ENCODE assay signal across 17 cellular contexts in the genomic region with DNA sequence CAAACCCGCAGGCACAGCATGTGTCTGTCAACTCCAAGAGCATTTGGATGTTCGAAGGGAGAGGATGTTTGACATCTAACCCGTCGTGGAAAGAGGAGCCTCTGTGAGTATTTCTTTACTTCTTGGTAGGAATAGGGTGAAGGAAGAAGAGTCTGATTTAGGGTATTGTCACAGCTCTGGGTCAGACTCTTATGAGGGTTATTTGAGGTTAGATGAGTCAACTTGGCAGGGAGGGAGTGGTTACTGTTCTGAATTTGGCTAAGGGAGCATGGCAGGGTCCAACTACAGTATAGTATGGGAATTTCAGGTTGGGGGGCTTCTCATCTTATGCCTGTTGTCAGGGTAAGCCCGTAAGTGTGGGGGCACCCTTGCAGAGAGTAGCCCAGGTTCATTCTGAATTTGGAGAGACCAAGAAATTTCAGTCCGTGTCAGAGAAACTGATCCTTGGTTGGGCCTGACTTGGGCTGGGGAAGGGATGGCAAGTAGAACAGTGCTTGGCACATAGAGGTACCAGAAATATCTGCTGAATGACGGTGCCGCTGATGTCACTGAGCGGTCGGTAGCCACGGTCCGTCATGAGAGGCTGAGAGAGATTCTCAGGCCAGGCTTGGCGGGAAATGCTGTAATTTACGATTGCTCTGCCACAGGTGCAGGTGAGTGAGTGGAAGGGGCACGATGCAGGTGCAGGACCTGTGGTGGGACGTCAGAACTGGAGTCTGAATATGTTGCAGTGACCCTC. TPM values are rescaled to one million over a fixed set of nuclear protein-coding genes. Genes with fewer than 3 reads are reported as not detected.
DNase-seq lines count a peak whose midpoint lies in the region; ATAC-seq, FAIRE-seq and TF ChIP-seq lines count a peak whose summit lies in the region.
"Had no signal": no experiment of that assay in that cellular context is flagged by ENCODE, and none has a peak within 500 bp of the region (broad histone marks: within the 10 kb centered on the region; RNA-seq: fewer than 3 reads in every experiment).

No MANE protein-coding gene starts in this region.

- TF ChIP-seq RAD21 in A549 (conservative IDR thresholded peaks at IDR 0.05 in 1 of 2, IDR thresholded peaks at IDR 0.05 in 1 of 2) = no peak

- TF ChIP-seq EP300 in A549 (IDR thresholded peaks at IDR 0.05) = no peak

- H3K4me2 ChIP-seq in A549 = peak overlapping the region; percentile 5; the same call in 1 of the 3 replicates

- TF ChIP-seq POLR2A in A549 (IDR thresholded peaks at IDR 0.05; ENCODE audit: low read length) = no peak

- DNase-seq in A549 (ENCODE audit: low read depth in 1 of 2, low spot score in 1 of 2) (no peak), HS-5 (ENCODE audit: low read depth) (peak; percentile 34), SW480 (ENCODE audit: low spot score) (peak; percentile 44), myocyte (ENCODE audit: low read depth) (peak; percentile 78), DMS153 (lab: John Stamatoyannopoulos, UW) (no peak), GM19238 (ENCODE audit: insufficient read length, low spot score) (no peak)
- no peak for DNase-seq in activated CD4-positive, alpha-beta T cell treated with anti-CD3 and anti-CD28 coated beads, Interleukin-2, amount 10 ng/mL, durations not matched to agents 7 days and 5 days
- no peak for DNase-seq in activated CD8-positive, alpha-beta T cell treated with anti-CD3 and anti-CD28 coated beads for 36 hours
- DNase-seq: activated B cell treated with CpG ODN at 0.5 μM for 24 hours, amniotic stem cell, lower lobe of right lung, NCI-H1048, NCI-H2107 had no signal

- POLR2A ChIA-PET in A549 (lab: Yijun Ruan, JAX) = interaction anchor here (0.8 kb wide), 1 partner anchor 318 kb away, joined by 4 read pairs; no protein-coding TSS in a partner anchor
- POLR2A ChIA-PET in activated CD4-positive, alpha-beta T cell treated with anti-CD3 and anti-CD28 coated beads, Interleukin-2, amount 10 ng/mL, durations not matched to agents 7 days and 5 days (lab: Charles Lee) = no interaction called here
- POLR2A ChIA-PET in activated CD8-positive, alpha-beta T cell treated with anti-CD3 and anti-CD28 coated beads for 36 hours (lab: Charles Lee) = no interaction called here

- intact Hi-C loops in activated CD8-positive, alpha-beta T cell treated with anti-CD3 and anti-CD28 coated beads for 36 hours (cut with micrococcal nuclease) = loop anchor here (5.0 to 10.0 kb wide), 2 partner anchors 287 to 689 kb away; no protein-coding TSS in a partner anchor

- no peak for TF ChIP-seq CTCF in A549 (IDR thresholded peaks at IDR 0.05)
- TF ChIP-seq CTCF in activated CD8-positive, alpha-beta T cell treated with anti-CD3 and anti-CD28 coated beads for 36 hours (IDR thresholded peaks at IDR 0.05) = no peak

- CTCF ChIA-PET in A549 (lab: Yijun Ruan, JAX) = interaction anchor here (0.6 to 14.2 kb wide), 33 partner anchors 12 to 695 kb away, joined by 3 to 614 read pairs (median 4); partner anchors contain the start of gene MYH13
- CTCF ChIA-PET in activated CD4-positive, alpha-beta T cell treated with anti-CD3 and anti-CD28 coated beads, Interleukin-2, amount 10 ng/mL, durations not matched to agents 7 days and 5 days (lab: Charles Lee) = no interaction called here
- CTCF ChIA-PET in activated CD8-positive, alpha-beta T cell treated with anti-CD3 and anti-CD28 coated beads for 36 hours (lab: Charles Lee) = interaction anchor here (1.0 to 8.7 kb wide), 12 partner anchors 10 to 689 kb away, joined by 3 to 177 read pairs (median 4); no protein-coding TSS in a partner anchor

- H3K27ac ChIP-seq in A549 = no peak overlapping the region
- H3K27ac ChIP-seq: lower lobe of right lung, prostate gland had no signal

- H3K4me3 ChIP-seq in A549 = no peak overlapping the region
- H3K4me3 ChIP-seq: lower lobe of right lung, prostate gland, uterus had no signal

- FAIRE-seq in A549 (lab: Jason Lieb, UNC) = no peak

- no peaks in the 10 kb centered on the region for H3K9me3 Mint-ChIP-seq in activated CD4-positive, alpha-beta T cell treated with anti-CD3 and anti-CD28 coated beads, Interleukin-2, amount 10 ng/mL, durations not matched to agents 7 days and 5 days
- H3K9me3 Mint-ChIP-seq in activated CD8-positive, alpha-beta T cell treated with anti-CD3 and anti-CD28 coated beads for 36 hours = no peaks in the 10 kb centered on the region
- H3K9me3 Mint-ChIP-seq: activated B cell treated with CpG ODN at 0.5 μM for 24 hours; naive thymus-derived CD8-positive, alpha-beta T cell; stimulated activated naive CD8-positive, alpha-beta T cell treated with anti-CD3 and anti-CD28 coated beads, Interleukin-15, amount 100 ng/mL, for 72 hours had no signal

- H3K4me3 Mint-ChIP-seq in activated CD4-positive, alpha-beta T cell treated with anti-CD3 and anti-CD28 coated beads, Interleukin-2, amount 10 ng/mL, durations not matched to agents 7 days and 5 days = no peak overlapping the region
- H3K4me3 Mint-ChIP-seq in activated CD8-positive, alpha-beta T cell treated with anti-CD3 and anti-CD28 coated beads for 36 hours = no peak overlapping the region
- H3K4me3 Mint-ChIP-seq: activated B cell treated with CpG ODN at 0.5 μM for 24 hours; naive thymus-derived CD8-positive, alpha-beta T cell; stimulated activated naive CD8-positive, alpha-beta T cell treated with anti-CD3 and anti-CD28 coated beads, Interleukin-15, amount 100 ng/mL, for 72 hours had no signal

- H3K9me3 ChIP-seq in A549 = no peaks in the 10 kb centered on the region
- H3K9me3 ChIP-seq: lower lobe of right lung, prostate gland, uterus had no signal

- 47% methylated on average over 16 of the region's 16 CpGs for WGBS in A549 (ENCODE audit: missing lambda C conversion rate)

- H3K4me1 Mint-ChIP-seq in activated CD4-positive, alpha-beta T cell treated with anti-CD3 and anti-CD28 coated beads, Interleukin-2, amount 10 ng/mL, durations not matched to agents 7 days and 5 days = peaks cover 2% of the 10 kb centered on the region
- H3K4me1 Mint-ChIP-seq in activated CD8-positive, alpha-beta T cell treated with anti-CD3 and anti-CD28 coated beads for 36 hours (ENCODE audit: low read depth) = no peaks in the 10 kb centered on the region
- H3K4me1 Mint-ChIP-seq: activated B cell treated with CpG ODN at 0.5 μM for 24 hours; stimulated activated naive CD8-positive, alpha-beta T cell treated with anti-CD3 and anti-CD28 coated beads, Interleukin-15, amount 100 ng/mL, for 72 hours had no signal

- ATAC-seq in A549 = no peak
- ATAC-seq in activated CD8-positive, alpha-beta T cell treated with anti-CD3 and anti-CD28 coated beads for 36 hours = no peak
- ATAC-seq: naive thymus-derived CD8-positive, alpha-beta T cell; stimulated activated naive CD8-positive, alpha-beta T cell treated with anti-CD3 and anti-CD28 coated beads, Interleukin-15, amount 100 ng/mL, for 72 hours had no signal

- peaks cover 9% of the 10 kb centered on the region; the same call in 1 of the 3 replicates for H3K4me1 ChIP-seq in A549
- H3K4me1 ChIP-seq: prostate gland, uterus had no signal

- H3K36me3 Mint-ChIP-seq in activated CD4-positive, alpha-beta T cell treated with anti-CD3 and anti-CD28 coated beads, Interleukin-2, amount 10 ng/mL, durations not matched to agents 7 days and 5 days (ENCODE audit: low read depth) = no peaks in the 10 kb centered on the region
- H3K36me3 Mint-ChIP-seq in activated CD8-positive, alpha-beta T cell treated with anti-CD3 and anti-CD28 coated beads for 36 hours (ENCODE audit: low read depth) = no peaks in the 10 kb centered on the region
- H3K36me3 Mint-ChIP-seq: naive thymus-derived CD8-positive, alpha-beta T cell had no signal

- H3K27me3 Mint-ChIP-seq in activated CD4-positive, alpha-beta T cell treated with anti-CD3 and anti-CD28 coated beads, Interleukin-2, amount 10 ng/mL, durations not matched to agents 7 days and 5 days = no peaks in the 10 kb centered on the region
- H3K27me3 Mint-ChIP-seq in activated CD8-positive, alpha-beta T cell treated with anti-CD3 and anti-CD28 coated beads for 36 hours = peaks cover 7% of the 10 kb centered on the region

- H3K27ac Mint-ChIP-seq in activated CD4-positive, alpha-beta T cell treated with anti-CD3 and anti-CD28 coated beads, Interleukin-2, amount 10 ng/mL, durations not matched to agents 7 days and 5 days = no peak overlapping the region
- H3K27ac Mint-ChIP-seq in activated CD8-positive, alpha-beta T cell treated with anti-CD3 and anti-CD28 coated beads for 36 hours = no peak overlapping the region
- H3K27ac Mint-ChIP-seq: activated B cell treated with CpG ODN at 0.5 μM for 24 hours; stimulated activated naive CD8-positive, alpha-beta T cell treated with anti-CD3 and anti-CD28 coated beads, Interleukin-15, amount 100 ng/mL, for 72 hours had no signal

TF ChIP-seq in A549, 52 proteins besides CTCF, POLR2A, EP300 and RAD21:
- TF ChIP-seq FOSB (CRISPR knock-in tag; IDR thresholded peaks at IDR 0.05) (no peak), SMC3 (IDR thresholded peaks at IDR 0.05) (no peak), HOXB5 (CRISPR knock-in tag; IDR thresholded peaks at IDR 0.05) (no peak), MYC (IDR thresholded peaks at IDR 0.05; ENCODE audit: borderline replicate concordance, low read length) (no peak), JUNB (IDR thresholded peaks at IDR 0.05) (no peak), BHLHE40 (IDR thresholded peaks at IDR 0.05; ENCODE audit: low read depth, low read length) (no peak), KDM1A (IDR thresholded peaks at IDR 0.05; ENCODE audit: low read depth) (no peak), GATA3 (IDR thresholded peaks at IDR 0.05; ENCODE audit: borderline replicate concordance) (no peak)

RNA-seq across cellular contexts. Expression of gene MYH3, which starts 43.2 kb away (rescaled TPM):
- polyA plus RNA-seq in A549 (2011; rRNA removed) (1.6 TPM in 2 replicates), A549 (2017; fragmentation: RNase III; extraction: RNeasy Plus Mini Kit Qiagen cat#74134 plus additional on column Dnase treatment) (2.1 to 2.6 TPM (median 2.2 TPM) in 3 replicates)
- polyA plus RNA-seq in A549 (2012; cell fraction: cytosol; rRNA removed) = 1.1 and 1.4 TPM in 2 replicates
- 3.5 and 4.3 TPM in 2 replicates for polyA plus RNA-seq in A549 (2012; cell fraction: nucleus; rRNA removed)
- polyA minus RNA-seq in A549 (2011; rRNA and poly(A)+ RNA removed) = 0.66 and 5.0 TPM in 2 replicates
- 2,551 and 7,123 TPM in 2 replicates for total RNA-seq in myocyte
- 865 TPM for polyA plus RNA-seq in myocyte (2012)
- total RNA-seq in activated CD4-positive, alpha-beta T cell treated with anti-CD3 and anti-CD28 coated beads, Interleukin-2, amount 10 ng/mL, durations not matched to agents 7 days and 5 days = 1 to 10 TPM; 3.9 to 5.5 TPM
- 1 to 10 TPM; 1.8 to 4.1 TPM for total RNA-seq in activated CD8-positive, alpha-beta T cell treated with anti-CD3 and anti-CD28 coated beads for 36 hours

Comparison
In these comparisons a context has a peak if more than half of its experiments do, and no peak if none do; other contexts are left out.
1. DNase-seq: peak in HS-5 (single experiment), SW480 (single experiment) and myocyte (single experiment); none in A549 (0 of 2), activated CD4-positive, alpha-beta T cell treated with anti-CD3 and anti-CD28 coated beads, Interleukin-2, amount 10 ng/mL, durations not matched to agents 7 days and 5 days (single experiment), activated CD8-positive, alpha-beta T cell treated with anti-CD3 and anti-CD28 coated beads for 36 hours (single experiment), DMS153 (single experiment) and GM19238 (single experiment).
2. RNA of gene MYH3, which starts 43.2 kb away (total RNA-seq): 2,551 to 7,123 TPM in myocyte; 3.9 to 5.5 TPM in activated CD4-positive, alpha-beta T cell treated with anti-CD3 and anti-CD28 coated beads, Interleukin-2, amount 10 ng/mL, durations not matched to agents 7 days and 5 days and 1.8 to 4.1 TPM in activated CD8-positive, alpha-beta T cell treated with anti-CD3 and anti-CD28 coated beads for 36 hours; every median in the first group is over 100 times any median in the second.